In the genomic region with DNA sequence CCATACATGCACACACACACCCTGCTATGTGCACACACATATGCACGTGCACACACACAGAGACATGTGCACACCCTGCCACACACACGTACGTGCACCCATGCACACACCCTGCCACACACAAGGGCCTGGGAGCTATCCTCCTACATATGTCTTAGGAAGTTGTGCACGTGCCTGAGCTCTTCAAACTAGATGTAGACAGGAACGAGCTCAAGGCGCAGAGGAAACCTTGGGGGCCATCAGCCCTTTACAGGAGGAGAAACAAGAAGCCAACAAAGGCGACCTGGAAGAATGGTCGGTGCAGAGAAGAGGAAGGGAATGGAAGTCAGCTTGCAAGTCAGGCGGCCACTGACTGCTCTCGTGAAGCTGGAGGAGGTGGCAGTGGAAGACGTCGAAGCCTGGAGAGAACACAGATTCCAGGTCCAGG, we compare ENCODE assay signal across 17 cellular contexts. TPM values are rescaled to one million over a fixed set of nuclear protein-coding genes. Genes with fewer than 3 reads are reported as not detected.
A peak's percentile ranks its signal among the peaks of the same experiment; 100 is the strongest.
DNase-seq lines count a peak whose midpoint lies in the region; ATAC-seq, FAIRE-seq and TF ChIP-seq lines count a peak whose summit lies in the region.
"Had no signal": no experiment of that assay in that cellular context is flagged by ENCODE, and none has a peak within 500 bp of the region (broad histone marks: within the 10 kb centered on the region; RNA-seq: fewer than 3 reads in every experiment).

No MANE protein-coding gene starts in this region.

- peaks cover 10% of the 10 kb centered on the region for H3K27me3 Mint-ChIP-seq in GM23338 (ENCODE audit: insufficient read depth, low read depth, poor library complexity)
- H3K27me3 Mint-ChIP-seq in activated T-cell treated with anti-CD3 and anti-CD28 coated beads, Interleukin-2, amount 50 U/mL, for 4 hours (ENCODE audit: low read depth) = peaks cover 10% of the 10 kb centered on the region

- WGBS in A549 (ENCODE audit: missing lambda C conversion rate) = 43% methylated on average over 10 of the region's 12 CpGs

- peak; percentile 45 to 61; a peak in 3 of 6 replicates for ATAC-seq in A549
- ATAC-seq in GM23338 = no peak
- peak; percentile 17; the same call in 2 of the 3 replicates for ATAC-seq in RWPE2 (ENCODE audit: low read depth)
- ATAC-seq in HG03442 (IDR thresholded peaks at IDR 0.05; ENCODE audit: unreplicated experiment) = no peak
- no peak for ATAC-seq in Right ventricle myocardium inferior
- no peak for ATAC-seq in activated T-cell treated with anti-CD3 and anti-CD28 coated beads, Interleukin-2, amount 50 U/mL, for 4 hours
- no peak for ATAC-seq in GM19351 (IDR thresholded peaks at IDR 0.05; ENCODE audit: unreplicated experiment)

- H3K4me1 ChIP-seq in A549 (no peaks in the 10 kb centered on the region), GM23338 (ENCODE audit: insufficient read depth) (no peaks in the 10 kb centered on the region; the same call in 1 of the 2 replicates), RWPE2 (ENCODE audit: insufficient read depth, poor library complexity, severe bottlenecking) (no peaks in the 10 kb centered on the region)

- CTCF ChIA-PET in A549 (lab: Yijun Ruan, JAX) = interaction anchor here (1.0 to 6.8 kb wide), 4 partner anchors 9 to 107 kb away, joined by 3 to 54 read pairs (median 6); no protein-coding TSS in a partner anchor

- no peak for TF ChIP-seq EP300 in A549 (IDR thresholded peaks at IDR 0.05)

- 0 out of 2 replicates have a peak, but pooled peaks cover 8% of the 10 kb centered on the region for H3K9me2 ChIP-seq in GM23338 (ENCODE audit: insufficient read depth)

- H3K27ac ChIP-seq in A549 = no peak overlapping the region
- no peak overlapping the region for H3K27ac ChIP-seq in GM23338 (ENCODE audit: low read depth)
- H3K27ac ChIP-seq in RWPE2 (ENCODE audit: poor library complexity, severe bottlenecking) = no peak overlapping the region

- intact Hi-C loops in Right ventricle myocardium inferior (cut with DNase I) = no loop called here

- H3K9me3 ChIP-seq in A549 = no peaks in the 10 kb centered on the region
- no peaks in the 10 kb centered on the region for H3K9me3 ChIP-seq in RWPE2 (ENCODE audit: severe bottlenecking)

- no peaks in the 10 kb centered on the region for H4K20me1 ChIP-seq in GM23338 (replicated peaks; ENCODE audit: insufficient read depth)

- peaks cover 4% of the 10 kb centered on the region for H3K9me3 Mint-ChIP-seq in GM23338
- H3K9me3 Mint-ChIP-seq in activated T-cell treated with anti-CD3 and anti-CD28 coated beads, Interleukin-2, amount 50 U/mL, for 4 hours = no peaks in the 10 kb centered on the region
- H3K9me3 Mint-ChIP-seq: CD4-positive, alpha-beta memory T cell had no signal

- TF ChIP-seq POLR2A in A549 (IDR thresholded peaks at IDR 0.05; ENCODE audit: low read length) = no peak

- TF ChIP-seq RAD21 in A549 (conservative IDR thresholded peaks at IDR 0.05 in 1 of 2, IDR thresholded peaks at IDR 0.05 in 1 of 2) = no peak

- H3K4me2 ChIP-seq in A549 = no peak overlapping the region
- no peak overlapping the region; the same call in 1 of the 2 replicates for H3K4me2 ChIP-seq in GM23338

- H3K4me1 Mint-ChIP-seq in GM23338 = peaks cover 14% of the 10 kb centered on the region
- peaks cover 9% of the 10 kb centered on the region for H3K4me1 Mint-ChIP-seq in activated T-cell treated with anti-CD3 and anti-CD28 coated beads, Interleukin-2, amount 50 U/mL, for 4 hours (ENCODE audit: low read depth)
- H3K4me1 Mint-ChIP-seq: B cell had no signal

- H2AFZ ChIP-seq in GM23338 = peak overlapping the region; percentile 47; the same call in 1 of the 2 replicates

- H3K4me3 Mint-ChIP-seq in GM23338 = no peak overlapping the region; the same call in 2 of the 3 replicates
- H3K4me3 Mint-ChIP-seq in activated T-cell treated with anti-CD3 and anti-CD28 coated beads, Interleukin-2, amount 50 U/mL, for 4 hours = no peak overlapping the region
- H3K4me3 Mint-ChIP-seq: B cell, H9 had no signal

- POLR2A ChIA-PET in A549 (lab: Yijun Ruan, JAX) = no interaction called here

- DNase-seq in A549 (ENCODE audit: low read depth in 1 of 2, low spot score in 1 of 2) (no peak), GM23338 (ENCODE audit: low spot score) (peak; percentile 7), RWPE2 (ENCODE audit: low spot score) (no peak), islet precursor cell (peak; percentile 50), Right ventricle myocardium inferior (ENCODE audit: missing footprints) (no peak)
- no peak for DNase-seq in activated T-cell treated with anti-CD3 and anti-CD28 coated beads, Interleukin-2, amount 50 U/mL, for 4 hours
- DNase-seq: CD4-positive, alpha-beta memory T cell; DMS79 treated with DMSO at 0.1 percent for 48 hours; GF-D8; H9; KG1; NCI-H1417; NCI-H1930; NCI-H510A had no signal

- H3K4me3 ChIP-seq in A549 (no peak overlapping the region), GM23338 (no peak overlapping the region), RWPE2 (ENCODE audit: severe bottlenecking) (no peak overlapping the region)

- no peaks in the 10 kb centered on the region for H3K36me3 ChIP-seq in GM23338 (ENCODE audit: insufficient read depth)
- H3K36me3 ChIP-seq in RWPE2 (ENCODE audit: low read depth) = no peaks in the 10 kb centered on the region

- no peak overlapping the region for H3K27ac Mint-ChIP-seq in GM23338
- H3K27ac Mint-ChIP-seq: B cell, H9 had no signal

- H3K36me3 Mint-ChIP-seq in GM23338 (ENCODE audit: low read depth) = no peaks in the 10 kb centered on the region
- H3K36me3 Mint-ChIP-seq in activated T-cell treated with anti-CD3 and anti-CD28 coated beads, Interleukin-2, amount 50 U/mL, for 4 hours (ENCODE audit: insufficient read depth) = no peaks in the 10 kb centered on the region
- H3K36me3 Mint-ChIP-seq: CD4-positive, alpha-beta memory T cell had no signal

- H3K27me3 ChIP-seq in GM23338 (ENCODE audit: insufficient read depth) (no peaks in the 10 kb centered on the region), RWPE2 (ENCODE audit: insufficient read depth, poor library complexity, severe bottlenecking) (no peaks in the 10 kb centered on the region)

- H3F3A ChIP-seq in GM23338 (replicated peaks; ENCODE audit: low read depth) = no peaks in the 10 kb centered on the region

- no peak for TF ChIP-seq CTCF in A549 (IDR thresholded peaks at IDR 0.05)
- no peak for TF ChIP-seq CTCF in GM23338 (conservative IDR thresholded peaks at IDR 0.05; ENCODE audit: low read depth in 2 of 2)
- no peak for TF ChIP-seq CTCF in RWPE2 (IDR thresholded peaks at IDR 0.05; ENCODE audit: poor library complexity, severe bottlenecking)

- FAIRE-seq in A549 (lab: Jason Lieb, UNC) = no peak

- no peaks in the 10 kb centered on the region for H3K79me2 ChIP-seq in GM23338 (replicated peaks; ENCODE audit: insufficient read depth)

TF ChIP-seq in A549, 52 proteins besides CTCF, POLR2A, EP300 and RAD21:
- TF ChIP-seq KDM1A (IDR thresholded peaks at IDR 0.05; ENCODE audit: low read depth) (no peak), POLR2AphosphoS2 (conservative IDR thresholded peaks at IDR 0.05; ENCODE audit: low read length) (no peak), CHD4 (IDR thresholded peaks at IDR 0.05; ENCODE audit: borderline replicate concordance) (no peak), TFCP2L1 (CRISPR knock-in tag; IDR thresholded peaks at IDR 0.05) (no peak), ZFP36 (IDR thresholded peaks at IDR 0.05; ENCODE audit: borderline replicate concordance, partially characterized antibody) (no peak), MYC (IDR thresholded peaks at IDR 0.05; ENCODE audit: borderline replicate concordance, low read length) (no peak), BHLHE40 (IDR thresholded peaks at IDR 0.05; ENCODE audit: low read depth, low read length) (no peak)
- TF ChIP-seq, protein P1, sequence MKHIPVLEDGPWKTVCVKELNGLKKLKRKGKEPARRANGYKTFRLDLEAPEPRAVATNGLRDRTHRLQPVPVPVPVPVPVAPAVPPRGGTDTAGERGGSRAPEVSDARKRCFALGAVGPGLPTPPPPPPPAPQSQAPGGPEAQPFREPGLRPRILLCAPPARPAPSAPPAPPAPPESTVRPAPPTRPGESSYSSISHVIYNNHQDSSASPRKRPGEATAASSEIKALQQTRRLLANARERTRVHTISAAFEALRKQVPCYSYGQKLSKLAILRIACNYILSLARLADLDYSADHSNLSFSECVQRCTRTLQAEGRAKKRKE (CRISPR knock-in tag; IDR thresholded peaks at IDR 0.05; ENCODE audit: low read depth) = no peak

TF ChIP-seq in GM23338, 12 proteins besides CTCF, POLR2A, EP300 and RAD21:
- TF ChIP-seq EZH2phosphoT487 (IDR thresholded peaks at IDR 0.05; ENCODE audit: unreplicated experiment) = no peak
- TF ChIP-seq CREB1 (CRISPR knock-in tag; IDR thresholded peaks at IDR 0.05; ENCODE audit: low read depth) = no peak
- TF ChIP-seq, protein P2, sequence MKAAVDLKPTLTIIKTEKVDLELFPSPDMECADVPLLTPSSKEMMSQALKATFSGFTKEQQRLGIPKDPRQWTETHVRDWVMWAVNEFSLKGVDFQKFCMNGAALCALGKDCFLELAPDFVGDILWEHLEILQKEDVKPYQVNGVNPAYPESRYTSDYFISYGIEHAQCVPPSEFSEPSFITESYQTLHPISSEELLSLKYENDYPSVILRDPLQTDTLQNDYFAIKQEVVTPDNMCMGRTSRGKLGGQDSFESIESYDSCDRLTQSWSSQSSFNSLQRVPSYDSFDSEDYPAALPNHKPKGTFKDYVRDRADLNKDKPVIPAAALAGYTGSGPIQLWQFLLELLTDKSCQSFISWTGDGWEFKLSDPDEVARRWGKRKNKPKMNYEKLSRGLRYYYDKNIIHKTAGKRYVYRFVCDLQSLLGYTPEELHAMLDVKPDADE (IDR thresholded peaks at IDR 0.05) = no peak
- no peak for TF ChIP-seq EZH2 (IDR thresholded peaks at IDR 0.05; ENCODE audit: low read depth, unreplicated experiment)
- TF ChIP-seq STAT1 (IDR thresholded peaks at IDR 0.05; ENCODE audit: unreplicated experiment) = no peak
- no peak for TF ChIP-seq ZNF331 (CRISPR knock-in tag; IDR thresholded peaks at IDR 0.05; ENCODE audit: low read depth)
- no peak for TF ChIP-seq JUNB (IDR thresholded peaks at IDR 0.05; ENCODE audit: unreplicated experiment)

RNA-seq across cellular contexts. Expression of a gene that starts 58.7 kb away (rescaled TPM):
- not detected in 2 replicates for polyA plus RNA-seq in A549 (2011; rRNA removed)
- polyA plus RNA-seq in A549 (2012; cell fraction: cytosol; rRNA removed) = not detected in 2 replicates
- polyA plus RNA-seq in A549 (2012; cell fraction: nucleus; rRNA removed) = not detected in 2 replicates
- polyA plus RNA-seq in A549 (2017; fragmentation: RNase III; extraction: RNeasy Plus Mini Kit Qiagen cat#74134 plus additional on column Dnase treatment) = not detected in 3 replicates
- not detected in 2 replicates for polyA minus RNA-seq in A549 (2011; rRNA and poly(A)+ RNA removed)
- total RNA-seq in GM23338 (2014; rRNA removed; shearing (Covaris generic)) = 0.47 TPM in 1 of 2 replicates, not detected in the other
- polyA plus RNA-seq in GM23338 (2016; fragmentation: Nextera tagmentation; extraction: Ambion mirVana) = not detected in 2 replicates
- 0.27 TPM for total RNA-seq in Right ventricle myocardium inferior
- total RNA-seq in activated T-cell treated with anti-CD3 and anti-CD28 coated beads, Interleukin-2, amount 50 U/mL, for 4 hours = under 1 TPM in 1 of 3 donors, not detected in 2; 0.10 TPM
- total RNA-seq: B cell; CD4-positive, alpha-beta memory T cell had no signal
- polyA plus RNA-seq: CD4-positive, alpha-beta memory T cell had no signal

Comparison
In these comparisons a context has a peak if more than half of its experiments do, and no peak if none do; other contexts are left out.
1. ATAC-seq: peak in A549 (2 of 2) and RWPE2 (single experiment); none in GM23338 (single experiment), HG03442 (single experiment), Right ventricle myocardium inferior (single experiment), activated T-cell treated with anti-CD3 and anti-CD28 coated beads, Interleukin-2, amount 50 U/mL, for 4 hours (0 of 2) and GM19351 (single experiment).
2. DNase-seq: peak in GM23338 (single experiment) and islet precursor cell (single experiment); none in A549 (0 of 2), RWPE2 (single experiment), Right ventricle myocardium inferior (single experiment) and activated T-cell treated with anti-CD3 and anti-CD28 coated beads, Interleukin-2, amount 50 U/mL, for 4 hours (single experiment).